In the genomic region with DNA sequence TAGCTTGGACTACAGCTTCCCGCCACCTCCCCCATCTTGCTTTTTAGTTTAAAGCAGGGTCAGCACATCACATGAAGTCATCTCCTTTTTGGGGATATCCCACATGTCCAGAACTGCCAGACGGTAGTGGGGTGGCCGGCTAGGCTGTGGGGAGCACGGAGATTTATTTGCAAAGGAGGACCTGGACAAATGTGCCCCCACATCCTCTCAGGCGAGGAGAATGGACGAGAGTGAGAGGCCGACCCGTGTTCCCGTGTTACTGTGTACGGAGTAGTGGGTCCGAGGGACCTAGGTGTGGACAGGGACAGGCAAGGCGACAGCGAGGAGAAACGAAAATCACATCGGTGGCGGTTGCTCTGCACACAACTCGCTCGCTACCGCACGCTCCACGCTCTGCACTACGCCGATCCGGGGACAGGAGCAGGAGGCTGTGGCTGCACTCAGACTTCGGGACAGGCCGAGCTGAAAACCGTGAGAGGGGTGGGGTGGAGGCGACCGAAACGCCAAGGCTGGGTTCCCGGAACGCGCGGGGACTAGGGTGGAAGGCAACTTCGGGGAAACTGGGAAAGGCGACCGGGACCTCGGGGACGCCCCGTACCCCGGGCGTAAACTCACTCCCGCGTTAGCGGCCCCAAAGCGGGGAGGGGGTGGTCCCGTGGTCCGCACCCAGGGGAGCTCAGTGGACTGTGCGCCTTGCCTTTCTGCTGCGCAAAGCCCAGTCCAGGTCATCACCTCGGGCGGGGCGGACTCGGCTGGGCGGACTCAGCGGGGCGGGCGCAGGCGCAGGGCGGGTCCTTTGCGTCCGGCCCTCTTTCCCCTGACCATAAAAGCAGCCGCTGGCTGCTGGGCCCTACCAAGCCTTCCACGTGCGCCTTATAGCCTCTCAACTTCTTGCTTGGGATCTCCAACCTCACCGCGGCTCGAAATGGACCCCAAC, we compare ENCODE assay signal across 8 cellular contexts. TPM values are rescaled to one million over a fixed set of nuclear protein-coding genes. Genes with fewer than 3 reads are reported as not detected.
DNase-seq lines count a peak whose midpoint lies in the region; ATAC-seq and TF ChIP-seq lines count a peak whose summit lies in the region.

MT1A (plus strand) TSS at position 853 of the 937 bp plus-strand sequence; CDS start at position 926, 73 bp downstream.

- no peaks in the 10 kb centered on the region for H3K36me3 Mint-ChIP-seq in CD4-positive, CD25-positive, alpha-beta regulatory T cell
- H3K36me3 Mint-ChIP-seq in T-helper 17 cell (ENCODE audit: low read depth) (peaks cover 5% of the 10 kb centered on the region), nephron (ENCODE audit: low read depth) (no peaks in the 10 kb centered on the region)

- peak within 1 kb of the TSS in 3 of 4 donors; percentile 8 to 29 (median 10) for H3K4me3 Mint-ChIP-seq in CD4-positive, CD25-positive, alpha-beta regulatory T cell
- H3K4me3 Mint-ChIP-seq in T-helper 17 cell (peak within 1 kb of the TSS; percentile 77), nephron (peak within 1 kb of the TSS; percentile 76 to 79 (median 77))

- peaks cover 0 to 1% (median 0%) of the 10 kb centered on the region in 7 donors for H3K9me3 Mint-ChIP-seq in CD4-positive, CD25-positive, alpha-beta regulatory T cell
- H3K9me3 Mint-ChIP-seq in nephron = no peaks in the 10 kb centered on the region

- H3K27ac ChIP-seq in CD4-positive, CD25-positive, alpha-beta regulatory T cell (ENCODE audit: insufficient read depth, low read length, poor library complexity, severe bottlenecking) = no peak within 1 kb of the TSS

- TF ChIP-seq CTCF in fibroblast of the aortic adventitia (IDR thresholded peaks at IDR 0.05; ENCODE audit: insufficient read depth, low read length) (no peak), nephron (IDR thresholded peaks at IDR 0.05; ENCODE audit: unreplicated experiment in 3 of 3) (no peak)

- ATAC-seq in CD4-positive, CD25-positive, alpha-beta regulatory T cell (ENCODE audit: low read depth in 2 of 2) = no peak
- peak; percentile 36 for ATAC-seq in T-helper 17 cell
- no peak for ATAC-seq in GM18520 (IDR thresholded peaks at IDR 0.05; ENCODE audit: unreplicated experiment)

- DNase-seq in CD4-positive, CD25-positive, alpha-beta regulatory T cell = no peak
- DNase-seq in T-helper 17 cell (no peak), fibroblast of the aortic adventitia (ENCODE audit: low read depth) (peak; percentile 44), HAP-1 (ENCODE audit: low spot score in 2 of 2) (no peak), NCI-H524 treated with DMSO at 0.1 percent for 48 hours (lab: John Stamatoyannopoulos, UW) (no peak)
- no peak for DNase-seq in stimulated activated naive CD4-positive, alpha-beta T cell (lab: John Stamatoyannopoulos, UW)

- no peaks in the 10 kb centered on the region for H3K36me3 ChIP-seq in CD4-positive, CD25-positive, alpha-beta regulatory T cell (ENCODE audit: control insufficient read depth, insufficient read depth, low read length)
- no peaks in the 10 kb centered on the region for H3K36me3 ChIP-seq in HAP-1 (replicated peaks)

- peaks cover 87% of the 10 kb centered on the region for H3K27me3 Mint-ChIP-seq in CD4-positive, CD25-positive, alpha-beta regulatory T cell
- peaks cover 74% of the 10 kb centered on the region for H3K27me3 Mint-ChIP-seq in T-helper 17 cell
- peaks cover 100% of the 10 kb centered on the region for H3K27me3 Mint-ChIP-seq in nephron (ENCODE audit: low read depth)

- no peak within 1 kb of the TSS for H3K27ac Mint-ChIP-seq in CD4-positive, CD25-positive, alpha-beta regulatory T cell
- H3K27ac Mint-ChIP-seq in T-helper 17 cell = no peak within 1 kb of the TSS
- no peak within 1 kb of the TSS for H3K27ac Mint-ChIP-seq in nephron

- peaks cover 17% of the 10 kb centered on the region for H3K4me1 ChIP-seq in CD4-positive, CD25-positive, alpha-beta regulatory T cell (ENCODE audit: control insufficient read depth, insufficient read depth, low read length, poor library complexity, severe bottlenecking)
- H3K4me1 ChIP-seq in HAP-1 = no peaks in the 10 kb centered on the region

- in situ Hi-C loops in HAP-1 (cut with MboI; ENCODE audit: low sequenced_read_pairs) = no loop called here

- peaks cover 43% of the 10 kb centered on the region for H3K27me3 ChIP-seq in CD4-positive, CD25-positive, alpha-beta regulatory T cell (ENCODE audit: control insufficient read depth, insufficient read depth, low read length)
- H3K27me3 ChIP-seq in HAP-1 (ENCODE audit: low read depth) = no peaks in the 10 kb centered on the region

- H3K4me3 ChIP-seq in CD4-positive, CD25-positive, alpha-beta regulatory T cell (ENCODE audit: low read depth, low read length) = no peak within 1 kb of the TSS
- H3K4me3 ChIP-seq in fibroblast of the aortic adventitia (ENCODE audit: low read depth, low read length) = peak within 1 kb of the TSS; percentile 60
- H3K4me3 ChIP-seq in HAP-1 = no peak within 1 kb of the TSS

- peaks cover 0 to 37% (median 19%) of the 10 kb centered on the region in 4 donors for H3K4me1 Mint-ChIP-seq in CD4-positive, CD25-positive, alpha-beta regulatory T cell
- H3K4me1 Mint-ChIP-seq in T-helper 17 cell (peaks cover 23% of the 10 kb centered on the region), nephron (peaks cover 4% of the 10 kb centered on the region)

- H3K9me3 ChIP-seq in CD4-positive, CD25-positive, alpha-beta regulatory T cell (ENCODE audit: control insufficient read depth in 2 of 2, low read length in 2 of 2) = no peaks in the 10 kb centered on the region
- H3K9me3 ChIP-seq in T-helper 17 cell (ENCODE audit: control insufficient read depth, low read length, poor library complexity, severe bottlenecking) = no peaks in the 10 kb centered on the region
- no peaks in the 10 kb centered on the region for H3K9me3 ChIP-seq in HAP-1

RNA-seq across cellular contexts. Expression of gene MT1A, which starts in this region (rescaled TPM):
- total RNA-seq in CD4-positive, CD25-positive, alpha-beta regulatory T cell = not detected
- polyA plus RNA-seq in CD4-positive, CD25-positive, alpha-beta regulatory T cell = not detected
- total RNA-seq in T-helper 17 cell (not detected), fibroblast of the aortic adventitia (ENCODE audit: low replicate concordance) (0.72 TPM in 1 of 2 replicates, not detected in the other)

Comparison
In these comparisons a context has a peak if more than half of its experiments do, and no peak if none do; other contexts are left out.
1. Peak in ATAC-seq in T-helper 17 cell; RNA of the gene not detected or under 1 TPM.
2. Peak in DNase-seq and H3K4me3 ChIP-seq in fibroblast of the aortic adventitia; RNA of the gene not detected or under 1 TPM.
3. H3K4me3 Mint-ChIP-seq: peak in every context shown above with its lines; median percentile 77 in T-helper 17 cell; 77 in nephron; 10 in CD4-positive, CD25-positive, alpha-beta regulatory T cell.